In the genomic region with DNA sequence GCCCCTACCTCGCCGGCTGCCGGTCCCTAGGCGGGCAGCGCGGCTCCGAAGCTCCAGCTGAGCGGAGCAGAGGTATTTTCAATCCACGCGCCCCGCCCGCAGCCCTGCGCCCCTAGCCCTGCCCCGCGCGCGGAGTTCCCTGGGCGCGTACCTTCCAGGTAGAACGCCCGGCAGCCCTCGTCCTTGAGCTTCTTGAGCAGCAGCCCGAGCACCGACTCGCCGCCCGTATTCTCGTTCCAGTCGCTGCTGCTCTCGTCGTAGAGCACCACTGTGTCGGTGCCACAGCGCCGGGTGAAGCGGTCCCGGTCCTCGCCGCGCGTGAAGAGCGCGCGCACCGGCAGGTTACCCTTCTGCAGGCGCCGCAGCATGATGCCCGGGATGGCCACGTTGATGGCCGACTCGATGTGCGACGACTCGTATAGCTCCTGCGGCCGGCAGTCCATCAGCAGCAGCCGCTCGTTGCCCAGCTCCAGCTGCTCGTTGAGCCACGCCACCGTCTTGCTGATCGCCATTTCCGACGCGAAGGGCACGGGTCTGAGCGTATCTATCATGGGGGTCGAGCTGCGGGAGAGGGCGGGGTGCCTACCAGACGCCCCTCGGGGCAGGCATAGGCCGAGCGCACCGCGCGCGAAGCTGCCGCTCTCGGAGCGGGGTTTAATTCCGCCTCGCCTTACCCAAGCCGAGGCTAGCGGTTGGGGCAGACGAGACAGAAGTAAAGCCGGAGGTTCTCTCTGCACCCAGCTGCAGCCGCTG, we compare ENCODE assay signal across 1 cellular context.
TF ChIP-seq lines count a peak whose summit lies in the region.

No MANE protein-coding gene starts in this region.

TF ChIP-seq in HEK293, 187 proteins besides CTCF, POLR2A, EP300 and RAD21 (continued from another document and continues in another):
- TF ChIP-seq, protein P1, sequence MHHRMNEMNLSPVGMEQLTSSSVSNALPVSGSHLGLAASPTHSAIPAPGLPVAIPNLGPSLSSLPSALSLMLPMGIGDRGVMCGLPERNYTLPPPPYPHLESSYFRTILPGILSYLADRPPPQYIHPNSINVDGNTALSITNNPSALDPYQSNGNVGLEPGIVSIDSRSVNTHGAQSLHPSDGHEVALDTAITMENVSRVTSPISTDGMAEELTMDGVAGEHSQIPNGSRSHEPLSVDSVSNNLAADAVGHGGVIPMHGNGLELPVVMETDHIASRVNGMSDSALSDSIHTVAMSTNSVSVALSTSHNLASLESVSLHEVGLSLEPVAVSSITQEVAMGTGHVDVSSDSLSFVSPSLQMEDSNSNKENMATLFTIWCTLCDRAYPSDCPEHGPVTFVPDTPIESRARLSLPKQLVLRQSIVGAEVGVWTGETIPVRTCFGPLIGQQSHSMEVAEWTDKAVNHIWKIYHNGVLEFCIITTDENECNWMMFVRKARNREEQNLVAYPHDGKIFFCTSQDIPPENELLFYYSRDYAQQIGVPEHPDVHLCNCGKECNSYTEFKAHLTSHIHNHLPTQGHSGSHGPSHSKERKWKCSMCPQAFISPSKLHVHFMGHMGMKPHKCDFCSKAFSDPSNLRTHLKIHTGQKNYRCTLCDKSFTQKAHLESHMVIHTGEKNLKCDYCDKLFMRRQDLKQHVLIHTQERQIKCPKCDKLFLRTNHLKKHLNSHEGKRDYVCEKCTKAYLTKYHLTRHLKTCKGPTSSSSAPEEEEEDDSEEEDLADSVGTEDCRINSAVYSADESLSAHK (tag by site-specific recombination; IDR thresholded peaks at IDR 0.05), result no peak
- TF ChIP-seq, protein P2, sequence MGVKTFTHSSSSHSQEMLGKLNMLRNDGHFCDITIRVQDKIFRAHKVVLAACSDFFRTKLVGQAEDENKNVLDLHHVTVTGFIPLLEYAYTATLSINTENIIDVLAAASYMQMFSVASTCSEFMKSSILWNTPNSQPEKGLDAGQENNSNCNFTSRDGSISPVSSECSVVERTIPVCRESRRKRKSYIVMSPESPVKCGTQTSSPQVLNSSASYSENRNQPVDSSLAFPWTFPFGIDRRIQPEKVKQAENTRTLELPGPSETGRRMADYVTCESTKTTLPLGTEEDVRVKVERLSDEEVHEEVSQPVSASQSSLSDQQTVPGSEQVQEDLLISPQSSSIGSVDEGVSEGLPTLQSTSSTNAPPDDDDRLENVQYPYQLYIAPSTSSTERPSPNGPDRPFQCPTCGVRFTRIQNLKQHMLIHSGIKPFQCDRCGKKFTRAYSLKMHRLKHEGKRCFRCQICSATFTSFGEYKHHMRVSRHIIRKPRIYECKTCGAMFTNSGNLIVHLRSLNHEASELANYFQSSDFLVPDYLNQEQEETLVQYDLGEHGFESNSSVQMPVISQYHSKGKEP (tag by site-specific recombination; IDR thresholded peaks at IDR 0.05), result no peak
- peak; percentile 74 for TF ChIP-seq YY1 (tag by site-specific recombination; IDR thresholded peaks at IDR 0.05)
- no peak for TF ChIP-seq KLF7 (tag by site-specific recombination; IDR thresholded peaks at IDR 0.05; ENCODE audit: borderline replicate concordance)
- TF ChIP-seq, protein P3, sequence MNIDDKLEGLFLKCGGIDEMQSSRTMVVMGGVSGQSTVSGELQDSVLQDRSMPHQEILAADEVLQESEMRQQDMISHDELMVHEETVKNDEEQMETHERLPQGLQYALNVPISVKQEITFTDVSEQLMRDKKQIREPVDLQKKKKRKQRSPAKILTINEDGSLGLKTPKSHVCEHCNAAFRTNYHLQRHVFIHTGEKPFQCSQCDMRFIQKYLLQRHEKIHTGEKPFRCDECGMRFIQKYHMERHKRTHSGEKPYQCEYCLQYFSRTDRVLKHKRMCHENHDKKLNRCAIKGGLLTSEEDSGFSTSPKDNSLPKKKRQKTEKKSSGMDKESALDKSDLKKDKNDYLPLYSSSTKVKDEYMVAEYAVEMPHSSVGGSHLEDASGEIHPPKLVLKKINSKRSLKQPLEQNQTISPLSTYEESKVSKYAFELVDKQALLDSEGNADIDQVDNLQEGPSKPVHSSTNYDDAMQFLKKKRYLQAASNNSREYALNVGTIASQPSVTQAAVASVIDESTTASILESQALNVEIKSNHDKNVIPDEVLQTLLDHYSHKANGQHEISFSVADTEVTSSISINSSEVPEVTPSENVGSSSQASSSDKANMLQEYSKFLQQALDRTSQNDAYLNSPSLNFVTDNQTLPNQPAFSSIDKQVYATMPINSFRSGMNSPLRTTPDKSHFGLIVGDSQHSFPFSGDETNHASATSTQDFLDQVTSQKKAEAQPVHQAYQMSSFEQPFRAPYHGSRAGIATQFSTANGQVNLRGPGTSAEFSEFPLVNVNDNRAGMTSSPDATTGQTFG (tag by site-specific recombination; IDR thresholded peaks at IDR 0.05; ENCODE audit: borderline replicate concordance), result no peak
- TF ChIP-seq ZNF530 (tag by site-specific recombination; IDR thresholded peaks at IDR 0.05; ENCODE audit: low read depth), result no peak
- no peak for TF ChIP-seq ZNF785 (tag by site-specific recombination; IDR thresholded peaks at IDR 0.05)
- TF ChIP-seq, protein P4, sequence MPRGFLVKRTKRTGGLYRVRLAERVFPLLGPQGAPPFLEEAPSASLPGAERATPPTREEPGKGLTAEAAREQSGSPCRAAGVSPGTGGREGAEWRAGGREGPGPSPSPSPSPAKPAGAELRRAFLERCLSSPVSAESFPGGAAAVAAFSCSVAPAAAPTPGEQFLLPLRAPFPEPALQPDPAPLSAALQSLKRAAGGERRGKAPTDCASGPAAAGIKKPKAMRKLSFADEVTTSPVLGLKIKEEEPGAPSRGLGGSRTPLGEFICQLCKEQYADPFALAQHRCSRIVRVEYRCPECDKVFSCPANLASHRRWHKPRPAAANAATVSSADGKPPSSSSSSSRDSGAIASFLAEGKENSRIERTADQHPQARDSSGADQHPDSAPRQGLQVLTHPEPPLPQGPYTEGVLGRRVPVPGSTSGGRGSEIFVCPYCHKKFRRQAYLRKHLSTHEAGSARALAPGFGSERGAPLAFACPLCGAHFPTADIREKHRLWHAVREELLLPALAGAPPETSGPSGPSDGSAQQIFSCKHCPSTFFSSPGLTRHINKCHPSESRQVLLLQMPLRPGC (tag by site-specific recombination; IDR thresholded peaks at IDR 0.05), result 0 out of 2 replicates have a peak, but pooled peaks have one; percentile 3
- peak; percentile 36; the same call in 1 of the 2 replicates for TF ChIP-seq OSR2 (tag by site-specific recombination; IDR thresholded peaks at IDR 0.05)
- TF ChIP-seq ZBTB20 (tag by site-specific recombination; IDR thresholded peaks at IDR 0.05), result peak; percentile 60; the same call in 1 of the 2 replicates
- no peak for TF ChIP-seq ZBTB1 (tag by site-specific recombination; IDR thresholded peaks at IDR 0.05)
- TF ChIP-seq, protein P5, sequence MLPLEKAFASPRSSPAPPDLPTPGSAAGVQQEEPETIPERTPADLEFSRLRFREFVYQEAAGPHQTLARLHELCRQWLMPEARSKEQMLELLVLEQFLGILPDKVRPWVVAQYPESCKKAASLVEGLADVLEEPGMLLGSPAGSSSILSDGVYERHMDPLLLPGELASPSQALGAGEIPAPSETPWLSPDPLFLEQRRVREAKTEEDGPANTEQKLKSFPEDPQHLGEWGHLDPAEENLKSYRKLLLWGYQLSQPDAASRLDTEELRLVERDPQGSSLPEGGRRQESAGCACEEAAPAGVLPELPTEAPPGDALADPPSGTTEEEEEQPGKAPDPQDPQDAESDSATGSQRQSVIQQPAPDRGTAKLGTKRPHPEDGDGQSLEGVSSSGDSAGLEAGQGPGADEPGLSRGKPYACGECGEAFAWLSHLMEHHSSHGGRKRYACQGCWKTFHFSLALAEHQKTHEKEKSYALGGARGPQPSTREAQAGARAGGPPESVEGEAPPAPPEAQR (tag by site-specific recombination; IDR thresholded peaks at IDR 0.05), result no peak
- TF ChIP-seq ZNF292 (tag by site-specific recombination; IDR thresholded peaks at IDR 0.05; ENCODE audit: borderline replicate concordance, low read depth), result no peak
- TF ChIP-seq ZSCAN30 (tag by site-specific recombination; IDR thresholded peaks at IDR 0.05), result no peak
- peak; percentile 87 for TF ChIP-seq ZBTB17 (tag by site-specific recombination; IDR thresholded peaks at IDR 0.05)
- TF ChIP-seq ZNF324 (tag by site-specific recombination; IDR thresholded peaks at IDR 0.05), result no peak
- TF ChIP-seq ZNF558 (tag by site-specific recombination; IDR thresholded peaks at IDR 0.05), result no peak
- TF ChIP-seq ZNF138 (tag by site-specific recombination; IDR thresholded peaks at IDR 0.05; ENCODE audit: borderline replicate concordance), result no peak
- TF ChIP-seq GLIS2 (tag by site-specific recombination; IDR thresholded peaks at IDR 0.05), result peak; percentile 97
- TF ChIP-seq, protein P6, sequence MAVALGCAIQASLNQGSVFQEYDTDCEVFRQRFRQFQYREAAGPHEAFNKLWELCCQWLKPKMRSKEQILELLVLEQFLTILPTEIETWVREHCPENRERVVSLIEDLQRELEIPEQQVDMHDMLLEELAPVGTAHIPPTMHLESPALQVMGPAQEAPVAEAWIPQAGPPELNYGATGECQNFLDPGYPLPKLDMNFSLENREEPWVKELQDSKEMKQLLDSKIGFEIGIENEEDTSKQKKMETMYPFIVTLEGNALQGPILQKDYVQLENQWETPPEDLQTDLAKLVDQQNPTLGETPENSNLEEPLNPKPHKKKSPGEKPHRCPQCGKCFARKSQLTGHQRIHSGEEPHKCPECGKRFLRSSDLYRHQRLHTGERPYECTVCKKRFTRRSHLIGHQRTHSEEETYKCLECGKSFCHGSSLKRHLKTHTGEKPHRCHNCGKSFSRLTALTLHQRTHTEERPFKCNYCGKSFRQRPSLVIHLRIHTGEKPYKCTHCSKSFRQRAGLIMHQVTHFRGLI (tag by site-specific recombination; IDR thresholded peaks at IDR 0.05), result no peak
- TF ChIP-seq, protein P7, sequence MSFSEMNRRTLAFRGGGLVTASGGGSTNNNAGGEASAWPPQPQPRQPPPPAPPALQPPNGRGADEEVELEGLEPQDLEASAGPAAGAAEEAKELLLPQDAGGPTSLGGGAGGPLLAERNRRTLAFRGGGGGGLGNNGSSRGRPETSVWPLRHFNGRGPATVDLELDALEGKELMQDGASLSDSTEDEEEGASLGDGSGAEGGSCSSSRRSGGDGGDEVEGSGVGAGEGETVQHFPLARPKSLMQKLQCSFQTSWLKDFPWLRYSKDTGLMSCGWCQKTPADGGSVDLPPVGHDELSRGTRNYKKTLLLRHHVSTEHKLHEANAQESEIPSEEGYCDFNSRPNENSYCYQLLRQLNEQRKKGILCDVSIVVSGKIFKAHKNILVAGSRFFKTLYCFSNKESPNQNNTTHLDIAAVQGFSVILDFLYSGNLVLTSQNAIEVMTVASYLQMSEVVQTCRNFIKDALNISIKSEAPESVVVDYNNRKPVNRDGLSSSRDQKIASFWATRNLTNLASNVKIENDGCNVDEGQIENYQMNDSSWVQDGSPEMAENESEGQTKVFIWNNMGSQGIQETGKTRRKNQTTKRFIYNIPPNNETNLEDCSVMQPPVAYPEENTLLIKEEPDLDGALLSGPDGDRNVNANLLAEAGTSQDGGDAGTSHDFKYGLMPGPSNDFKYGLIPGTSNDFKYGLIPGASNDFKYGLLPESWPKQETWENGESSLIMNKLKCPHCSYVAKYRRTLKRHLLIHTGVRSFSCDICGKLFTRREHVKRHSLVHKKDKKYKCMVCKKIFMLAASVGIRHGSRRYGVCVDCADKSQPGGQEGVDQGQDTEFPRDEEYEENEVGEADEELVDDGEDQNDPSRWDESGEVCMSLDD (tag by site-specific recombination; IDR thresholded peaks at IDR 0.05), result no peak
- TF ChIP-seq, protein P8, sequence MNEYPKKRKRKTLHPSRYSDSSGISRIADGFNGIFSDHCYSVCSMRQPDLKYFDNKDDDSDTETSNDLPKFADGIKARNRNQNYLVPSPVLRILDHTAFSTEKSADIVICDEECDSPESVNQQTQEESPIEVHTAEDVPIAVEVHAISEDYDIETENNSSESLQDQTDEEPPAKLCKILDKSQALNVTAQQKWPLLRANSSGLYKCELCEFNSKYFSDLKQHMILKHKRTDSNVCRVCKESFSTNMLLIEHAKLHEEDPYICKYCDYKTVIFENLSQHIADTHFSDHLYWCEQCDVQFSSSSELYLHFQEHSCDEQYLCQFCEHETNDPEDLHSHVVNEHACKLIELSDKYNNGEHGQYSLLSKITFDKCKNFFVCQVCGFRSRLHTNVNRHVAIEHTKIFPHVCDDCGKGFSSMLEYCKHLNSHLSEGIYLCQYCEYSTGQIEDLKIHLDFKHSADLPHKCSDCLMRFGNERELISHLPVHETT (tag by site-specific recombination; IDR thresholded peaks at IDR 0.05), result no peak
- no peak for TF ChIP-seq OVOL3 (tag by site-specific recombination; IDR thresholded peaks at IDR 0.05)
- TF ChIP-seq ZNF146 (tag by site-specific recombination; IDR thresholded peaks at IDR 0.05), result no peak
- no peak for TF ChIP-seq ZNF404 (tag by site-specific recombination; IDR thresholded peaks at IDR 0.05)
- peak; percentile 86 for TF ChIP-seq ZNF335 (tag by site-specific recombination; conservative IDR thresholded peaks at IDR 0.05)
- 0 out of 2 replicates have a peak, but pooled peaks have one; percentile 3 for TF ChIP-seq ZNF660 (tag by site-specific recombination; IDR thresholded peaks at IDR 0.05)
- TF ChIP-seq ZNF221 (tag by site-specific recombination; IDR thresholded peaks at IDR 0.05; ENCODE audit: borderline replicate concordance), result no peak
- TF ChIP-seq ZEB2 (tag by site-specific recombination; IDR thresholded peaks at IDR 0.05), result peak; percentile 67
- peak; percentile 49; the same call in 1 of the 2 replicates for TF ChIP-seq ZNF600 (tag by site-specific recombination; IDR thresholded peaks at IDR 0.05)
- no peak for TF ChIP-seq BCL11A (tag by site-specific recombination; IDR thresholded peaks at IDR 0.05; ENCODE audit: low read depth)
- no peak for TF ChIP-seq TRIM28 (IDR thresholded peaks at IDR 0.05; ENCODE audit: borderline replicate concordance, low read length)
- no peak for TF ChIP-seq ZNF791 (tag by site-specific recombination; IDR thresholded peaks at IDR 0.05)
- TF ChIP-seq ZNF560 (tag by site-specific recombination; IDR thresholded peaks at IDR 0.05; ENCODE audit: borderline replicate concordance), result no peak
- TF ChIP-seq ZIC2 (tag by site-specific recombination; IDR thresholded peaks at IDR 0.05), result peak; percentile 23; the same call in 1 of the 2 replicates
